In genomic region chr1:23562138-23562819, GRCh38 we compare ENCODE assay signal across 1 cellular context.
TF ChIP-seq lines count a peak whose summit lies in the region.

No MANE protein-coding gene starts in this region.

TF ChIP-seq in HepG2, 621 proteins besides CTCF, POLR2A, EP300 and RAD21 (continued from another document and continues in another):
- TF ChIP-seq CSRNP2 (CRISPR knock-in tag; conservative IDR thresholded peaks at IDR 0.05; ENCODE audit: low read depth) (no peak), ZNF704 (CRISPR knock-in tag; IDR thresholded peaks at IDR 0.05; ENCODE audit: borderline replicate concordance) (no peak), NCOA5 (CRISPR knock-in tag; IDR thresholded peaks at IDR 0.05) (no peak), ZNF3 (CRISPR knock-in tag; IDR thresholded peaks at IDR 0.05) (no peak), ZNF468 (CRISPR knock-in tag; IDR thresholded peaks at IDR 0.05) (no peak), ZBTB39 (CRISPR knock-in tag; IDR thresholded peaks at IDR 0.05) (no peak), BRD4 (CRISPR knock-in tag; IDR thresholded peaks at IDR 0.05) (no peak), ZNF24 (IDR thresholded peaks at IDR 0.05) (no peak), DBP (CRISPR knock-in tag; IDR thresholded peaks at IDR 0.05; ENCODE audit: not compliant biosample characterization) (no peak), TEAD3 (CRISPR knock-in tag; optimal IDR thresholded peaks at IDR 0.05; ENCODE audit: borderline replicate concordance) (peak; percentile 82), ZNF30 (CRISPR knock-in tag; IDR thresholded peaks at IDR 0.05) (no peak), SKIL (CRISPR knock-in tag; IDR thresholded peaks at IDR 0.05; ENCODE audit: borderline replicate concordance) (peak; percentile 73), RXRA (CRISPR knock-in tag; IDR thresholded peaks at IDR 0.05) (peak; percentile 79; the same call in 1 of the 2 replicates), ZBTB14 (CRISPR knock-in tag; IDR thresholded peaks at IDR 0.05) (no peak), PCBP2 (optimal IDR thresholded peaks at IDR 0.05; ENCODE audit: low read depth, low read length, poor library complexity, severe bottlenecking) (no peak), HNF1B (CRISPR knock-in tag; IDR thresholded peaks at IDR 0.05) (peak; percentile 50; the same call in 1 of the 2 replicates), ZNF121 (CRISPR knock-in tag; IDR thresholded peaks at IDR 0.05) (peak; percentile 90), MTF1 (CRISPR knock-in tag; IDR thresholded peaks at IDR 0.05) (no peak), ZNF12 (CRISPR knock-in tag; IDR thresholded peaks at IDR 0.05) (no peak), RARG (CRISPR knock-in tag; IDR thresholded peaks at IDR 0.05; ENCODE audit: low read depth) (no peak), ZNF550 (CRISPR knock-in tag; IDR thresholded peaks at IDR 0.05; ENCODE audit: borderline replicate concordance) (no peak), MATR3 (CRISPR knock-in tag; IDR thresholded peaks at IDR 0.05) (no peak), ZNF564 (CRISPR knock-in tag; IDR thresholded peaks at IDR 0.05) (no peak), MAFF (IDR thresholded peaks at IDR 0.05; ENCODE audit: low read depth, low read length) (no peak), LBX2 (CRISPR knock-in tag; IDR thresholded peaks at IDR 0.05; ENCODE audit: borderline replicate concordance) (no peak), MLXIP (CRISPR knock-in tag; IDR thresholded peaks at IDR 0.05; ENCODE audit: borderline replicate concordance) (no peak), PAF1 (CRISPR knock-in tag; IDR thresholded peaks at IDR 0.05) (no peak), MTERF4 (CRISPR knock-in tag; IDR thresholded peaks at IDR 0.05) (no peak), SRSF1 (optimal IDR thresholded peaks at IDR 0.05; ENCODE audit: low read depth, low read length) (no peak), PHF5A (CRISPR knock-in tag; IDR thresholded peaks at IDR 0.05; ENCODE audit: low read depth, unreplicated experiment) (no peak), ZNF598 (CRISPR knock-in tag; IDR thresholded peaks at IDR 0.05; ENCODE audit: borderline replicate concordance) (no peak), HDAC6 (IDR thresholded peaks at IDR 0.05; ENCODE audit: low read depth, low read length) (no peak), DZIP1 (CRISPR knock-in tag; IDR thresholded peaks at IDR 0.05) (no peak), PREB (CRISPR knock-in tag; IDR thresholded peaks at IDR 0.05) (no peak), GPBP1L1 (CRISPR knock-in tag; IDR thresholded peaks at IDR 0.05) (no peak), U2AF2 (IDR thresholded peaks at IDR 0.05; ENCODE audit: low read depth, low read length) (0 out of 2 replicates have a peak, but pooled peaks have one; percentile 65)
